20 cellular contexts compared by ENCODE assay signal in the genomic region with DNA sequence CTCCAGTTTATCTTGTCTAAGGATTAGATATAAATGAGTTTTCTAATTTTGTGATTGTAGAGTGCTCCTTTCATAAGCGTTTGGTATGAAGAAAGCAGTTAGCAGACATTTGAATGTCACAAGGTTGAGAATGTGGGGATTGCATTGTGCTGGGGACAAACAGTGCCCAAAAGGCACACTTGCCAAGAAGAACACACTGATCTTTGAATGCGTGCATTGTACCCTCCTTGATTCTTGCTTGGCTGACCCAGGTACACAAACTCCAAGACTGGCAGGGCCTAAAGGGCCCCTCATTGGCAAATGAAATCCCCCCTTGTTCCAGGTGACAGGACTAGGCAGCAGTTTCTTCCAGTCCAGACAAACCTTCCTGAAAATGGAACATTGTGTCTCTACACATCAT.
DNase-seq lines count a peak whose midpoint lies in the region; ATAC-seq, FAIRE-seq and TF ChIP-seq lines count a peak whose summit lies in the region.
"Had no signal": no experiment of that assay in that cellular context is flagged by ENCODE, and none has a peak within 500 bp of the region (broad histone marks: within the 10 kb centered on the region; RNA-seq: fewer than 3 reads in every experiment).

No MANE protein-coding gene starts in this region.

- H3K9me2 ChIP-seq in GM23338 (ENCODE audit: insufficient read depth): peaks cover 6% of the 10 kb centered on the region

- no peak overlapping the region for H3K4me2 ChIP-seq in GM23338
- H3K4me2 ChIP-seq: BLaER1 had no signal

- 42 to 59% methylated on average over 2 of the region's 2 CpGs for WGBS in thyroid gland, 2 donors

- no peaks in the 10 kb centered on the region for H4K20me1 ChIP-seq in GM23338 (replicated peaks; ENCODE audit: insufficient read depth)
- H4K20me1 ChIP-seq: BLaER1 had no signal

- H3K79me2 ChIP-seq in GM23338 (replicated peaks; ENCODE audit: insufficient read depth): no peaks in the 10 kb centered on the region

- no peaks in the 10 kb centered on the region for H3K9me3 ChIP-seq in iPS-20b (ENCODE audit: insufficient read depth, low read depth, low read length)
- no peaks in the 10 kb centered on the region for H3K9me3 ChIP-seq in thyroid gland
- H3K9me3 ChIP-seq: BLaER1, HAP-1 had no signal

- H3K27me3 Mint-ChIP-seq in GM23338 (ENCODE audit: insufficient read depth, low read depth, poor library complexity) (peaks cover 1% of the 10 kb centered on the region), mesothelial cell of epicardium (ENCODE audit: low read depth) (peaks cover 1% of the 10 kb centered on the region)

- peak; percentile 89 for FAIRE-seq in HTR-8/SVneo (lab: Jason Lieb, UNC)
- FAIRE-seq: A204.1, GM12892, GM18507, H1 had no signal

- no peaks in the 10 kb centered on the region for H3F3A ChIP-seq in GM23338 (replicated peaks; ENCODE audit: low read depth)

- peak in 1 of 2 donors; percentile 55 for TF ChIP-seq POLR2A in thyroid gland (IDR thresholded peaks at IDR 0.05)

- DNase-seq in GM23338 (ENCODE audit: low spot score) (no peak), HTR-8/SVneo (ENCODE audit: insufficient read length, low spot score) (no peak), thyroid gland (peak; percentile 81), mesothelial cell of epicardium (ENCODE audit: low spot score in 2 of 2, unreplicated experiment in 2 of 2) (no peak), NCI-H187 treated with DMSO at 0.1 percent for 48 hours (lab: John Stamatoyannopoulos, UW) (no peak)
- DNase-seq: ACHN; AML-193; CD4-positive, alpha-beta memory T cell; DMS153; DMS79; GDM1 had no signal

- H3K27ac ChIP-seq in GM23338 (ENCODE audit: low read depth) (no peak overlapping the region), iPS-20b (ENCODE audit: low read length) (peak overlapping the region; percentile 49), thyroid gland (peak overlapping the region; percentile 34 to 79 (median 57))
- H3K27ac ChIP-seq: BLaER1 had no signal

- H3K4me1 ChIP-seq in GM23338 (ENCODE audit: insufficient read depth) (no peaks in the 10 kb centered on the region), iPS-20b (ENCODE audit: insufficient read depth, low read length) (peaks cover 11% of the 10 kb centered on the region), thyroid gland (peaks cover 9 to 25% of the 10 kb centered on the region in 2 donors)
- H3K4me1 ChIP-seq: BLaER1, HAP-1 had no signal

- H3K36me3 ChIP-seq in GM23338 (ENCODE audit: insufficient read depth) (no peaks in the 10 kb centered on the region), iPS-20b (ENCODE audit: insufficient read depth, low read depth, low read length) (no peaks in the 10 kb centered on the region), thyroid gland (no peaks in the 10 kb centered on the region)
- H3K36me3 ChIP-seq: BLaER1, HAP-1 had no signal

- peak overlapping the region; percentile 14; the same call in 1 of the 2 replicates for H3K27ac Mint-ChIP-seq in GM23338
- H3K27ac Mint-ChIP-seq in mesothelial cell of epicardium: no peak overlapping the region
- H3K27ac Mint-ChIP-seq: CD4-positive, alpha-beta memory T cell had no signal

- intact Hi-C loops in thyroid gland (cut with DNase I): no loop called here

- no peaks in the 10 kb centered on the region for H3K27me3 ChIP-seq in GM23338 (ENCODE audit: insufficient read depth)
- H3K27me3 ChIP-seq in iPS-20b (ENCODE audit: insufficient read depth, low read length): no peaks in the 10 kb centered on the region
- no peaks in the 10 kb centered on the region for H3K27me3 ChIP-seq in thyroid gland
- H3K27me3 ChIP-seq: BLaER1 had no signal

- H3K4me1 Mint-ChIP-seq in GM23338: peaks cover 17% of the 10 kb centered on the region
- H3K4me1 Mint-ChIP-seq in mesothelial cell of epicardium: peaks cover 18% of the 10 kb centered on the region

- H3K4me3 Mint-ChIP-seq in GM23338 (no peak overlapping the region), mesothelial cell of epicardium (no peak overlapping the region)
- H3K4me3 Mint-ChIP-seq: CD14-positive monocyte; CD4-positive, alpha-beta memory T cell had no signal

- no peak overlapping the region; the same call in 1 of the 2 replicates for H3K9ac ChIP-seq in iPS-20b (ENCODE audit: low read depth, low read length)
- H3K9ac ChIP-seq: BLaER1 had no signal

- no peaks in the 10 kb centered on the region for H3K36me3 Mint-ChIP-seq in GM23338 (ENCODE audit: low read depth)
- no peaks in the 10 kb centered on the region for H3K36me3 Mint-ChIP-seq in mesothelial cell of epicardium
- H3K36me3 Mint-ChIP-seq: CD14-positive monocyte; CD4-positive, alpha-beta memory T cell had no signal

- no peaks in the 10 kb centered on the region for H3K9me3 Mint-ChIP-seq in GM23338
- H3K9me3 Mint-ChIP-seq in mesothelial cell of epicardium: no peaks in the 10 kb centered on the region

- H3K4me3 ChIP-seq in GM23338: no peak overlapping the region
- no peak overlapping the region for H3K4me3 ChIP-seq in iPS-20b (ENCODE audit: low read length)
- H3K4me3 ChIP-seq in thyroid gland (replicated peaks in 1 of 3): no peak overlapping the region
- H3K4me3 ChIP-seq: BLaER1, HAP-1 had no signal

- TF ChIP-seq CTCF in GM23338 (conservative IDR thresholded peaks at IDR 0.05; ENCODE audit: low read depth in 2 of 2): no peak
- no peak for TF ChIP-seq CTCF in thyroid gland (IDR thresholded peaks at IDR 0.05)
- TF ChIP-seq CTCF in mesothelial cell of epicardium (IDR thresholded peaks at IDR 0.05; ENCODE audit: unreplicated experiment): no peak

- ATAC-seq in GM23338: no peak
- ATAC-seq in GM18909 (IDR thresholded peaks at IDR 0.05; ENCODE audit: poor library complexity, unreplicated experiment): no peak

- no peak overlapping the region for H2AFZ ChIP-seq in GM23338

TF ChIP-seq in GM23338, 12 proteins besides CTCF, POLR2A, EP300 and RAD21:
- TF ChIP-seq POLR2AphosphoS5 (IDR thresholded peaks at IDR 0.05; ENCODE audit: low read depth): no peak
- no peak for TF ChIP-seq STAT1 (IDR thresholded peaks at IDR 0.05; ENCODE audit: unreplicated experiment)
- no peak for TF ChIP-seq ZNF114 (CRISPR knock-in tag; IDR thresholded peaks at IDR 0.05)

Comparison
In these comparisons a context has a peak if more than half of its experiments do, and no peak if none do; other contexts are left out.
1. DNase-seq: peak in thyroid gland (2 of 2); none in GM23338 (single experiment), HTR-8/SVneo (single experiment), mesothelial cell of epicardium (0 of 2) and NCI-H187 treated with DMSO at 0.1 percent for 48 hours (single experiment).